Comparison of ENCODE assay signal across 8 cellular contexts in the genomic region with DNA sequence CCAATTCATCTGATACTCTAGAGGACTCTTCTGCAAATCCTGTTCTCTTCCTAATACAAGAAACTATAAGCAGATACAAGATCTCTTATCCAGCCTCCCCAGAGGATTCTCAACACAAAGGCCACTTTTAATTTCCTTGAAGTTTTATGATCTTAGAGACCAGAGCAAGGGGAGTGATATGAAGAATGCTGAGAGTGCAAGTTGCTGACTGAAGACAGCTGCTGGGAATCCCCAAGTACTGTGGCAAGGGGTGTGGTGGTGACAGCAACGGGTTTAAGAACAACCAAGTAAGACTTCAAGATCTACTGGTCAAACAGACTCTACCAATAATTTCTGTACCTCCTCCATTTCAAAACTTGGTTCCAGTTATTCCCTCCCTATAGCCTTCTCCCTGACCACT. TPM values are rescaled to one million over a fixed set of nuclear protein-coding genes. Genes with fewer than 3 reads are reported as not detected.
A peak's percentile ranks its signal among the peaks of the same experiment; 100 is the strongest.
DNase-seq lines count a peak whose midpoint lies in the region; ATAC-seq lines count a peak whose summit lies in the region.

No MANE protein-coding gene starts in this region.

- ATAC-seq in GM19372 (IDR thresholded peaks at IDR 0.05; ENCODE audit: low read depth, unreplicated experiment), result peak; percentile 92
- ATAC-seq in HG03108 (IDR thresholded peaks at IDR 0.05; ENCODE audit: unreplicated experiment), result peak; percentile 65

- peaks cover 9% of the 10 kb centered on the region for H3K27me3 Mint-ChIP-seq in activated T-cell treated with anti-CD3 and anti-CD28 coated beads, Interleukin-2, amount 50 U/mL, for 24 hours

- no peak overlapping the region for H3K4me3 Mint-ChIP-seq in activated T-cell treated with anti-CD3 and anti-CD28 coated beads, Interleukin-2, amount 50 U/mL, for 24 hours

- no peak for DNase-seq in activated T-cell treated with anti-CD3 and anti-CD28 coated beads, Interleukin-2, amount 50 U/mL, for 24 hours
- peak in 2 of 3 donors; percentile 14 to 22 for DNase-seq in stimulated activated CD4-positive, alpha-beta T cell treated with anti-CD3 and anti-CD28 coated beads, Interleukin-12 subunit alpha, Interleukin-12 subunit beta, amount 100 ng/mL, for 48 hours (ENCODE audit: low read depth in 2 of 3, low spot score in 1 of 3)
- DNase-seq in GDM1 (lab: John Stamatoyannopoulos, UW), result no peak
- no peak for DNase-seq in NCI-H748 treated with DMSO at 0.1 percent for 48 hours (lab: John Stamatoyannopoulos, UW)
- no peak for DNase-seq in kidney tubule cell (ENCODE audit: low spot score)
- no peak for DNase-seq in H7

- no peaks in the 10 kb centered on the region for H3K36me3 ChIP-seq in H7 (replicated peaks; ENCODE audit: control insufficient read depth, insufficient read depth, low read length)

- no peak overlapping the region for H3K4me3 ChIP-seq in H7 (ENCODE audit: insufficient read depth, low read depth, low read length)

- H3K27me3 ChIP-seq in H7 (ENCODE audit: control insufficient read depth, insufficient read depth, low read length), result no peaks in the 10 kb centered on the region

- H3K9me3 Mint-ChIP-seq in activated T-cell treated with anti-CD3 and anti-CD28 coated beads, Interleukin-2, amount 50 U/mL, for 24 hours, result no peaks in the 10 kb centered on the region

- H3K27ac Mint-ChIP-seq in activated T-cell treated with anti-CD3 and anti-CD28 coated beads, Interleukin-2, amount 50 U/mL, for 24 hours, result peak overlapping the region; percentile 73

- no peaks in the 10 kb centered on the region for H3K36me3 Mint-ChIP-seq in activated T-cell treated with anti-CD3 and anti-CD28 coated beads, Interleukin-2, amount 50 U/mL, for 24 hours (ENCODE audit: low read depth)

- H3K4me1 Mint-ChIP-seq in activated T-cell treated with anti-CD3 and anti-CD28 coated beads, Interleukin-2, amount 50 U/mL, for 24 hours (ENCODE audit: low read depth), result peaks cover 68% of the 10 kb centered on the region

RNA-seq across cellular contexts. Expression of a gene that starts 7.0 kb away (rescaled TPM):
- 33.2 and 34.4 TPM in 2 replicates for total RNA-seq in H7 (2014; rRNA removed; shearing (Covaris generic))

RNA-seq across cellular contexts. Expression of a gene that starts 47.8 kb away (rescaled TPM):
- 0.04 and 0.07 TPM in 2 replicates for total RNA-seq in H7 (2014; rRNA removed; shearing (Covaris generic))

Comparison
In these comparisons a context has a peak if more than half of its experiments do, and no peak if none do; other contexts are left out.
1. DNase-seq: peak in stimulated activated CD4-positive, alpha-beta T cell treated with anti-CD3 and anti-CD28 coated beads, Interleukin-12 subunit alpha, Interleukin-12 subunit beta, amount 100 ng/mL, for 48 hours (2 of 3); none in activated T-cell treated with anti-CD3 and anti-CD28 coated beads, Interleukin-2, amount 50 U/mL, for 24 hours (single experiment), GDM1 (single experiment), NCI-H748 treated with DMSO at 0.1 percent for 48 hours (single experiment), kidney tubule cell (single experiment) and H7 (single experiment).